Comparison of ENCODE assay signal across 1 cellular context in genomic region chr10:32057041-32057372, GRCh38.
TF ChIP-seq lines count a peak whose summit lies in the region.

No MANE protein-coding gene starts in this region.

TF ChIP-seq in HepG2, 621 proteins besides CTCF, POLR2A, EP300 and RAD21:
- TF ChIP-seq PRDM4 (CRISPR knock-in tag; IDR thresholded peaks at IDR 0.05; ENCODE audit: borderline replicate concordance), result no peak
- peak; percentile 80 for TF ChIP-seq ZBTB38 (CRISPR knock-in tag; IDR thresholded peaks at IDR 0.05)
- TF ChIP-seq GATA4 (IDR thresholded peaks at IDR 0.05; ENCODE audit: borderline replicate concordance, low read depth), result no peak
- no peak for TF ChIP-seq SETDB1 (CRISPR knock-in tag; IDR thresholded peaks at IDR 0.05; ENCODE audit: borderline replicate concordance)
- no peak for TF ChIP-seq BCLAF1 (IDR thresholded peaks at IDR 0.05)
